15 cellular contexts compared by ENCODE assay signal in the genomic region with DNA sequence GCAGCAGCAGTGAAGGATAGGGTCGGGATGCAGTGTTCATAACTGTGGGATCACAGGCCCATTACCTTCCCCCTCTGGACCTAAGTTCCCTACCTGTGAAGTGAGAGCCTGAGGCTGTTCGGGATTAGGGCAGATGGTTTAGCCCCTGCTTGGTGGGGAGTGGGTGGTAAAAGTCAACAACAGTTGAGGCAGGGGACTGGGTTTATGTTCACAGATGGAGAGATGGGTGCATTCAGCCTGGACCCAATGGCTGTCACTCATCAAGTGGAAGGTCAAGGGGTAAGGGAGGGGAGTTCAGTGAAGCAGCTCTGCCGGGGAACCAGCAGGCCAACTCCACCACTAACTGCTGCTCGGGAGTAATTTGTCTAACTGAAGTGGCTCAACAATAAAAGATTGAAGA.
A peak's percentile ranks its signal among the peaks of the same experiment; 100 is the strongest.
DNase-seq lines count a peak whose midpoint lies in the region; ATAC-seq and TF ChIP-seq lines count a peak whose summit lies in the region.
"Had no signal": no experiment of that assay in that cellular context is flagged by ENCODE, and none has a peak within 500 bp of the region (broad histone marks: within the 10 kb centered on the region; RNA-seq: fewer than 3 reads in every experiment).

No MANE protein-coding gene starts in this region.

- peaks cover 11% of the 10 kb centered on the region for H3K36me3 Mint-ChIP-seq in activated CD4-positive, alpha-beta memory T cell treated with anti-CD3 and anti-CD28 coated beads, Interleukin-2, amount 10 ng/mL, durations not matched to agents 7 days and 5 days (ENCODE audit: low read depth)

- H3K79me2 ChIP-seq in trophoblast cell (ENCODE audit: control insufficient read depth, insufficient read depth, low read length, poor library complexity): no peaks in the 10 kb centered on the region

- no peak overlapping the region for H3K23ac ChIP-seq in trophoblast cell (ENCODE audit: low read length)

- no peak overlapping the region for H3K4me3 Mint-ChIP-seq in activated CD4-positive, alpha-beta memory T cell treated with anti-CD3 and anti-CD28 coated beads, Interleukin-2, amount 10 ng/mL, durations not matched to agents 7 days and 5 days
- H3K4me3 Mint-ChIP-seq: CD14-positive monocyte; CD8-positive, alpha-beta T cell had no signal

- DNase-seq in right atrium auricular region (ENCODE audit: low spot score) (peak; percentile 42), Right ventricle myocardium inferior (ENCODE audit: missing footprints) (no peak), NCI-H69 (lab: John Stamatoyannopoulos, UW) (peak; percentile 52), trophoblast cell (no peak), RWPE1 (ENCODE audit: low spot score) (no peak), RPMI8226 (no peak)
- no peak for DNase-seq in activated CD4-positive, alpha-beta memory T cell treated with anti-CD3 and anti-CD28 coated beads, Interleukin-2, amount 10 ng/mL, durations not matched to agents 7 days and 5 days
- DNase-seq: COR-L47, DMS153 had no signal

- H3K27ac Mint-ChIP-seq in activated CD4-positive, alpha-beta memory T cell treated with anti-CD3 and anti-CD28 coated beads, Interleukin-2, amount 10 ng/mL, durations not matched to agents 7 days and 5 days: no peak overlapping the region
- H3K27ac Mint-ChIP-seq: CD8-positive, alpha-beta T cell had no signal

- WGBS in trophoblast cell (ENCODE audit: extremely low coverage, insufficient coverage, insufficient read length): no CpG with 5 or more reads among the region's 4 CpGs

- no peak overlapping the region for H3K14ac ChIP-seq in trophoblast cell (ENCODE audit: low read length)

- H3K4me1 ChIP-seq in right atrium auricular region: peaks cover 0 to 64% of the 10 kb centered on the region in 2 donors
- peaks cover 0 to 2% of the 10 kb centered on the region in 2 experiments for H3K4me1 ChIP-seq in trophoblast cell (ENCODE audit: control insufficient read depth in 1 of 2, insufficient read depth in 2 of 2, low read length in 2 of 2)

- CTCF ChIA-PET in RWPE1 (lab: Yijun Ruan, JAX): no interaction called here
- CTCF ChIA-PET in activated CD4-positive, alpha-beta memory T cell treated with anti-CD3 and anti-CD28 coated beads, Interleukin-2, amount 10 ng/mL, durations not matched to agents 7 days and 5 days (lab: Charles Lee): no interaction called here

- H3K18ac ChIP-seq in trophoblast cell (ENCODE audit: low read length): no peak overlapping the region

- no peak overlapping the region for H3K9ac ChIP-seq in trophoblast cell (ENCODE audit: low read length)

- no peak overlapping the region for H2AK5ac ChIP-seq in trophoblast cell (ENCODE audit: low read length)

- no peak overlapping the region for H4K91ac ChIP-seq in trophoblast cell (ENCODE audit: low read depth, low read length)

- H3K27me3 Mint-ChIP-seq in activated CD4-positive, alpha-beta memory T cell treated with anti-CD3 and anti-CD28 coated beads, Interleukin-2, amount 10 ng/mL, durations not matched to agents 7 days and 5 days: no peaks in the 10 kb centered on the region

- H3K36me3 ChIP-seq in right atrium auricular region (no peaks in the 10 kb centered on the region), trophoblast cell (ENCODE audit: control insufficient read depth in 1 of 2, insufficient read depth in 2 of 2, low read length in 2 of 2) (no peaks in the 10 kb centered on the region)

- H2BK5ac ChIP-seq in trophoblast cell (ENCODE audit: low read depth, low read length, poor library complexity): no peak overlapping the region

- H3K4me1 Mint-ChIP-seq in activated CD4-positive, alpha-beta memory T cell treated with anti-CD3 and anti-CD28 coated beads, Interleukin-2, amount 10 ng/mL, durations not matched to agents 7 days and 5 days: no peaks in the 10 kb centered on the region

- no peak overlapping the region for H3K4ac ChIP-seq in trophoblast cell (ENCODE audit: low read depth, low read length)

- no peaks in the 10 kb centered on the region for H3K27me3 ChIP-seq in right atrium auricular region
- H3K27me3 ChIP-seq in trophoblast cell (ENCODE audit: insufficient read depth, low read length): no peaks in the 10 kb centered on the region

- POLR2A ChIA-PET in RWPE1 (lab: Yijun Ruan, JAX; ENCODE audit: low non-redundant PET): no interaction called here
- POLR2A ChIA-PET in activated CD4-positive, alpha-beta memory T cell treated with anti-CD3 and anti-CD28 coated beads, Interleukin-2, amount 10 ng/mL, durations not matched to agents 7 days and 5 days (lab: Charles Lee): no interaction called here

- no peak overlapping the region for H2BK120ac ChIP-seq in trophoblast cell (ENCODE audit: insufficient read depth, low read length, poor library complexity)

- intact Hi-C loops in Right ventricle myocardium inferior (cut with DNase I): no loop called here

- no peak overlapping the region for H2BK12ac ChIP-seq in trophoblast cell (ENCODE audit: low read length)

- H4K12ac ChIP-seq in trophoblast cell (ENCODE audit: low read depth, low read length): no peak overlapping the region

- H3K9me3 Mint-ChIP-seq in activated CD4-positive, alpha-beta memory T cell treated with anti-CD3 and anti-CD28 coated beads, Interleukin-2, amount 10 ng/mL, durations not matched to agents 7 days and 5 days: peaks cover 3% of the 10 kb centered on the region
- H3K9me3 Mint-ChIP-seq: CD8-positive, alpha-beta T cell had no signal

- ATAC-seq in Right ventricle myocardium inferior: no peak
- ATAC-seq: A549; CD8-positive, alpha-beta T cell; GM12878; HCT116; HepG2 had no signal

- H3K9me3 ChIP-seq in right atrium auricular region (no peaks in the 10 kb centered on the region), trophoblast cell (ENCODE audit: insufficient read depth, low read depth, low read length) (peaks cover 9% of the 10 kb centered on the region)
- H3K9me3 ChIP-seq: A549 had no signal

- no peak overlapping the region for H3K4me2 ChIP-seq in trophoblast cell (ENCODE audit: low read length)
- H3K4me2 ChIP-seq: A549 had no signal

- H2AFZ ChIP-seq in trophoblast cell (ENCODE audit: insufficient read depth, low read length, poor library complexity): no peak overlapping the region

- H3K4me3 ChIP-seq in right atrium auricular region (no peak overlapping the region), trophoblast cell (ENCODE audit: low read depth, low read length) (peak overlapping the region; percentile 21)
- H3K4me3 ChIP-seq: A549, GM12878 had no signal

- TF ChIP-seq CTCF in right atrium auricular region (IDR thresholded peaks at IDR 0.05) (no peak), RWPE1 (conservative IDR thresholded peaks at IDR 0.05; ENCODE audit: low read depth) (no peak)

- no peaks in the 10 kb centered on the region for H3K79me1 ChIP-seq in trophoblast cell (ENCODE audit: low read length)

- no peak overlapping the region for H3K27ac ChIP-seq in right atrium auricular region
- no peak overlapping the region for H3K27ac ChIP-seq in trophoblast cell (ENCODE audit: low read depth, low read length)
- H3K27ac ChIP-seq in RWPE1: no peak overlapping the region
- H3K27ac ChIP-seq: A549 had no signal

- H4K8ac ChIP-seq in trophoblast cell (ENCODE audit: low read depth, low read length): no peak overlapping the region

Comparison
In these comparisons a context has a peak if more than half of its experiments do, and no peak if none do; other contexts are left out.
1. DNase-seq: peak in right atrium auricular region (single experiment) and NCI-H69 (single experiment); none in Right ventricle myocardium inferior (single experiment), trophoblast cell (0 of 2), RWPE1 (single experiment), activated CD4-positive, alpha-beta memory T cell treated with anti-CD3 and anti-CD28 coated beads, Interleukin-2, amount 10 ng/mL, durations not matched to agents 7 days and 5 days (single experiment) and RPMI8226 (single experiment).